8 cellular contexts compared by ENCODE assay signal in genomic region chr12:25155031-25155576, GRCh38. TPM values are rescaled to one million over a fixed set of nuclear protein-coding genes. Genes with fewer than 3 reads are reported as not detected.
A peak's percentile ranks its signal among the peaks of the same experiment; 100 is the strongest.
DNase-seq lines count a peak whose midpoint lies in the region; ATAC-seq and TF ChIP-seq lines count a peak whose summit lies in the region.

No MANE protein-coding gene starts in this region.

- H3K9ac ChIP-seq in SK-N-MC (ENCODE audit: insufficient read length), result peak overlapping the region; percentile 37

- peak overlapping the region; percentile 50 for H3K4me3 Mint-ChIP-seq in stimulated activated memory B cell treated with anti-CD40 and anti-IgM and Interleukin-4, amounts not matched to agents 10 μg/mL and 1 μg/mL and 100 μg/mL, for 72 hours

- DNase-seq in DMS153 (lab: John Stamatoyannopoulos, UW), result peak; percentile 15
- DNase-seq in SK-N-MC (ENCODE audit: low read depth, low spot score), result no peak
- DNase-seq in fibroblast of the aortic adventitia (ENCODE audit: low read depth), result peak; percentile 53
- DNase-seq in head of caudate nucleus, result no peak
- DNase-seq in activated naive CD4-positive, alpha-beta T cell treated with Interleukin-2 at 50 U/mL for 16 hours, result no peak

- peaks cover 26% of the 10 kb centered on the region for H3K4me1 Mint-ChIP-seq in stimulated activated memory B cell treated with anti-CD40 and anti-IgM and Interleukin-4, amounts not matched to agents 10 μg/mL and 1 μg/mL and 100 μg/mL, for 72 hours

- H3K36me3 Mint-ChIP-seq in stimulated activated memory B cell treated with anti-CD40 and anti-IgM and Interleukin-4, amounts not matched to agents 10 μg/mL and 1 μg/mL and 100 μg/mL, for 72 hours, result no peaks in the 10 kb centered on the region

- 0 out of 2 replicates have a peak overlapping the region, but pooled peaks have one; percentile 47 for H3K27ac ChIP-seq in SK-N-MC

- no peaks in the 10 kb centered on the region for H3K9me3 Mint-ChIP-seq in stimulated activated memory B cell treated with anti-CD40 and anti-IgM and Interleukin-4, amounts not matched to agents 10 μg/mL and 1 μg/mL and 100 μg/mL, for 72 hours

- peak; percentile 52 for ATAC-seq in GM18909 (IDR thresholded peaks at IDR 0.05; ENCODE audit: poor library complexity, unreplicated experiment)
- peak; percentile 44 for ATAC-seq in HG03571 (IDR thresholded peaks at IDR 0.05; ENCODE audit: unreplicated experiment)
- peak; percentile 35 for ATAC-seq in stimulated activated memory B cell treated with anti-CD40 and anti-IgM and Interleukin-4, amounts not matched to agents 10 μg/mL and 1 μg/mL and 100 μg/mL, for 72 hours

- H3K4me3 ChIP-seq in SK-N-MC (peak overlapping the region; percentile 37), fibroblast of the aortic adventitia (ENCODE audit: low read depth, low read length) (no peak overlapping the region)

- intact Hi-C loops in head of caudate nucleus (cut with DNase I), result no loop called here

- H3K27ac Mint-ChIP-seq in stimulated activated memory B cell treated with anti-CD40 and anti-IgM and Interleukin-4, amounts not matched to agents 10 μg/mL and 1 μg/mL and 100 μg/mL, for 72 hours, result peak overlapping the region; percentile 76

- no peaks in the 10 kb centered on the region for H3K36me3 ChIP-seq in SK-N-MC (ENCODE audit: insufficient read depth, low read length)

- no peaks in the 10 kb centered on the region for H3K9me3 ChIP-seq in SK-N-MC (ENCODE audit: low read depth, low read length)

- no peaks in the 10 kb centered on the region for H3K27me3 Mint-ChIP-seq in stimulated activated memory B cell treated with anti-CD40 and anti-IgM and Interleukin-4, amounts not matched to agents 10 μg/mL and 1 μg/mL and 100 μg/mL, for 72 hours

- TF ChIP-seq CTCF in fibroblast of the aortic adventitia (IDR thresholded peaks at IDR 0.05; ENCODE audit: insufficient read depth, low read length), result peak; percentile 71

RNA-seq across cellular contexts. Expression of gene DNAI7, which starts 39.9 kb away (rescaled TPM):
- total RNA-seq in fibroblast of the aortic adventitia (ENCODE audit: low replicate concordance), result 0.18 and 4.2 TPM in 2 replicates

RNA-seq across cellular contexts. Expression of gene ETFRF1, which starts 39.9 kb away (rescaled TPM):
- total RNA-seq in fibroblast of the aortic adventitia (ENCODE audit: low replicate concordance), result 20.6 and 41.7 TPM in 2 replicates

Comparison
In these comparisons a context has a peak if more than half of its experiments do, and no peak if none do; other contexts are left out.
1. DNase-seq: peak in DMS153 (single experiment) and fibroblast of the aortic adventitia (single experiment); none in SK-N-MC (single experiment), head of caudate nucleus (0 of 42) and activated naive CD4-positive, alpha-beta T cell treated with Interleukin-2 at 50 U/mL for 16 hours (single experiment).
2. Peak in every context shown above with its lines, with median percentiles within 50 percentile points of each other: ATAC-seq.